8 cellular contexts compared by ENCODE assay signal in genomic region chr6:2877057-2877882, GRCh38. TPM values are rescaled to one million over a fixed set of nuclear protein-coding genes. Genes with fewer than 3 reads are reported as not detected.
DNase-seq lines count a peak whose midpoint lies in the region; ATAC-seq and TF ChIP-seq lines count a peak whose summit lies in the region.

No MANE protein-coding gene starts in this region.

- no peak for ATAC-seq in activated naive CD8-positive, alpha-beta T cell treated with anti-CD3 and anti-CD28 coated beads, Interleukin-2, amount 50 U/mL, for 24 hours
- ATAC-seq in stimulated activated memory B cell treated with anti-CD40 and anti-IgM and Interleukin-4, amounts not matched to agents 10 μg/mL and 1 μg/mL and 100 μg/mL, for 72 hours = no peak
- ATAC-seq in aorta (ENCODE audit: low FRiP score) = no peak

- H3K27ac ChIP-seq in HUES64 (ENCODE audit: low read depth, low read length) (peak overlapping the region; percentile 64), aorta (ENCODE audit: low read depth in 1 of 2, low read length in 2 of 2) (no peak overlapping the region), SK-N-SH (ENCODE audit: low read depth in 2 of 2, low read length in 1 of 2) (no peak overlapping the region)

- 0 out of 2 replicates have a peak, but pooled peaks cover 5% of the 10 kb centered on the region for H3K27me3 ChIP-seq in HUES64 (ENCODE audit: insufficient read depth, low read length)
- H3K27me3 ChIP-seq in aorta (ENCODE audit: control insufficient read depth in 1 of 2, insufficient read depth in 2 of 2, low read length in 1 of 2) = no peaks in the 10 kb centered on the region
- no peaks in the 10 kb centered on the region; the same call in 1 of the 2 replicates for H3K27me3 ChIP-seq in SK-N-SH (ENCODE audit: insufficient read depth)

- H3K4me1 Mint-ChIP-seq in activated naive CD8-positive, alpha-beta T cell treated with anti-CD3 and anti-CD28 coated beads, Interleukin-2, amount 50 U/mL, for 24 hours = peaks cover 90% of the 10 kb centered on the region
- peaks cover 97% of the 10 kb centered on the region for H3K4me1 Mint-ChIP-seq in stimulated activated memory B cell treated with anti-CD40 and anti-IgM and Interleukin-4, amounts not matched to agents 10 μg/mL and 1 μg/mL and 100 μg/mL, for 72 hours

- H4K20me1 ChIP-seq in SK-N-SH (ENCODE audit: insufficient read depth) = no peaks in the 10 kb centered on the region

- 34% methylated on average over 13 of the region's 13 CpGs for WGBS in HUES64
- 86 to 89% methylated on average over 13 of the region's 13 CpGs for WGBS in aorta, 2 donors
- WGBS in SK-N-SH (ENCODE audit: low lambda C conversion rate) = 81% methylated on average over 13 of the region's 13 CpGs

- no peaks in the 10 kb centered on the region for H3F3A ChIP-seq in SK-N-SH (replicated peaks; ENCODE audit: insufficient read depth)

- no peak overlapping the region for H3K4me2 ChIP-seq in SK-N-SH

- POLR2A ChIA-PET in SK-N-SH (lab: Yijun Ruan, JAX) = interaction anchor here (0.6 kb wide), 1 partner anchor 37 kb away, joined by 3 read pairs; no protein-coding TSS in a partner anchor

- no peak overlapping the region for H2AFZ ChIP-seq in SK-N-SH (ENCODE audit: low read depth)

- H3K4me3 Mint-ChIP-seq in activated naive CD8-positive, alpha-beta T cell treated with anti-CD3 and anti-CD28 coated beads, Interleukin-2, amount 50 U/mL, for 24 hours = no peak overlapping the region
- peak overlapping the region; percentile 94 for H3K4me3 Mint-ChIP-seq in stimulated activated memory B cell treated with anti-CD40 and anti-IgM and Interleukin-4, amounts not matched to agents 10 μg/mL and 1 μg/mL and 100 μg/mL, for 72 hours

- H3K27me3 Mint-ChIP-seq in activated naive CD8-positive, alpha-beta T cell treated with anti-CD3 and anti-CD28 coated beads, Interleukin-2, amount 50 U/mL, for 24 hours = no peaks in the 10 kb centered on the region
- H3K27me3 Mint-ChIP-seq in stimulated activated memory B cell treated with anti-CD40 and anti-IgM and Interleukin-4, amounts not matched to agents 10 μg/mL and 1 μg/mL and 100 μg/mL, for 72 hours = no peaks in the 10 kb centered on the region

- peaks cover 3% of the 10 kb centered on the region for H3K9me3 Mint-ChIP-seq in activated naive CD8-positive, alpha-beta T cell treated with anti-CD3 and anti-CD28 coated beads, Interleukin-2, amount 50 U/mL, for 24 hours
- peaks cover 5% of the 10 kb centered on the region for H3K9me3 Mint-ChIP-seq in stimulated activated memory B cell treated with anti-CD40 and anti-IgM and Interleukin-4, amounts not matched to agents 10 μg/mL and 1 μg/mL and 100 μg/mL, for 72 hours

- H3K79me2 ChIP-seq in SK-N-SH (ENCODE audit: insufficient read depth) = no peaks in the 10 kb centered on the region

- no peaks in the 10 kb centered on the region for H3K9me2 ChIP-seq in SK-N-SH

- intact Hi-C loops in aorta (cut with DNase I) = no loop called here

- H3K9ac ChIP-seq in HUES64 (ENCODE audit: low read depth, low read length) (peak overlapping the region; percentile 8; the same call in 1 of the 2 replicates), SK-N-SH (no peak overlapping the region)

- TF ChIP-seq CTCF in SK-N-SH (IDR thresholded peaks at IDR 0.05) = no peak

- H3K4me3 ChIP-seq in HUES64 (ENCODE audit: low read length) (peak overlapping the region; percentile 79; the same call in 1 of the 2 replicates), aorta (ENCODE audit: low read length in 2 of 2) (no peak overlapping the region), SK-N-SH (ENCODE audit: low read depth in 2 of 2, low read length in 1 of 2) (no peak overlapping the region)

- CTCF ChIA-PET in SK-N-SH (lab: Yijun Ruan, JAX) = interaction anchor here (0.9 to 3.9 kb wide), 12 partner anchors 9 to 86 kb away, joined by 3 to 14 read pairs (median 5); no protein-coding TSS in a partner anchor

- no peak for DNase-seq in activated naive CD8-positive, alpha-beta T cell treated with anti-CD3 and anti-CD28 coated beads, Interleukin-2, amount 50 U/mL, for 24 hours
- DNase-seq in iris pigment epithelial cell (ENCODE audit: low read depth) (peak; percentile 59), aorta (no peak), Kasumi-1 (lab: John Stamatoyannopoulos, UW) (no peak), SK-N-SH (no peak), GF-D8 (lab: John Stamatoyannopoulos, UW) (no peak)

- no peak for TF ChIP-seq EP300 in SK-N-SH (IDR thresholded peaks at IDR 0.05; ENCODE audit: borderline replicate concordance in 1 of 2, low read depth in 1 of 2, low read length in 1 of 2)

- peak overlapping the region; percentile 93 for H3K27ac Mint-ChIP-seq in activated naive CD8-positive, alpha-beta T cell treated with anti-CD3 and anti-CD28 coated beads, Interleukin-2, amount 50 U/mL, for 24 hours
- H3K27ac Mint-ChIP-seq in stimulated activated memory B cell treated with anti-CD40 and anti-IgM and Interleukin-4, amounts not matched to agents 10 μg/mL and 1 μg/mL and 100 μg/mL, for 72 hours = peak overlapping the region; percentile 98

- peaks cover 28% of the 10 kb centered on the region for H3K4me1 ChIP-seq in HUES64 (ENCODE audit: insufficient read depth, low read length)
- H3K4me1 ChIP-seq in aorta (ENCODE audit: control insufficient read depth in 1 of 2, insufficient read depth in 2 of 2, low read length in 2 of 2) = no peaks in the 10 kb centered on the region
- peaks cover 0 to 7% of the 10 kb centered on the region in 2 experiments; a peak in 2 of 4 replicates for H3K4me1 ChIP-seq in SK-N-SH (ENCODE audit: control insufficient read depth in 1 of 2, insufficient read depth in 2 of 2, low read depth in 1 of 2, low read length in 1 of 2)

- H3K36me3 ChIP-seq in HUES64 (ENCODE audit: insufficient read depth, low read length) = no peaks in the 10 kb centered on the region
- H3K36me3 ChIP-seq in aorta (ENCODE audit: control insufficient read depth in 1 of 2, insufficient read depth in 2 of 2, low read length in 1 of 2) = no peaks in the 10 kb centered on the region
- no peaks in the 10 kb centered on the region for H3K36me3 ChIP-seq in SK-N-SH (replicated peaks in 1 of 2; ENCODE audit: control insufficient read depth in 1 of 2, insufficient read depth in 2 of 2, low read length in 1 of 2)

- TF ChIP-seq RAD21 in SK-N-SH (IDR thresholded peaks at IDR 0.05; ENCODE audit: low read length) = no peak

- H3K36me3 Mint-ChIP-seq in activated naive CD8-positive, alpha-beta T cell treated with anti-CD3 and anti-CD28 coated beads, Interleukin-2, amount 50 U/mL, for 24 hours (ENCODE audit: low read depth) = peaks cover 9% of the 10 kb centered on the region
- H3K36me3 Mint-ChIP-seq in stimulated activated memory B cell treated with anti-CD40 and anti-IgM and Interleukin-4, amounts not matched to agents 10 μg/mL and 1 μg/mL and 100 μg/mL, for 72 hours = peaks cover 24% of the 10 kb centered on the region

- H3K9me3 ChIP-seq in HUES64 (ENCODE audit: insufficient read depth, low read depth, low read length) (no peaks in the 10 kb centered on the region), aorta (ENCODE audit: control insufficient read depth, low read length) (no peaks in the 10 kb centered on the region), SK-N-SH (no peaks in the 10 kb centered on the region)

TF ChIP-seq in SK-N-SH, 30 proteins besides CTCF, POLR2A, EP300 and RAD21:
- TF ChIP-seq TEAD4 (IDR thresholded peaks at IDR 0.05; ENCODE audit: borderline replicate concordance, insufficient read depth) (no peak), MAX (IDR thresholded peaks at IDR 0.05; ENCODE audit: low read depth) (no peak), MXI1 (IDR thresholded peaks at IDR 0.05; ENCODE audit: low read depth, low read length) (no peak), TAF1 (IDR thresholded peaks at IDR 0.05; ENCODE audit: borderline replicate concordance, low read depth, low read length) (no peak), FOSL2 (IDR thresholded peaks at IDR 0.05; ENCODE audit: borderline replicate concordance, low read depth) (no peak)

RNA-seq across cellular contexts. Expression of gene SERPINB9, which starts 25.8 kb away (rescaled TPM):
- 39.0 TPM for polyA plus RNA-seq in HUES64 (2013, experiment 1 of 2)
- 34.7 TPM for polyA plus RNA-seq in HUES64 (2013, experiment 2 of 2)
- total RNA-seq in aorta = 10 to 100 TPM; 11.5 to 14.5 TPM
- polyA plus RNA-seq in aorta = 1 to 10 TPM; 4.9 to 5.4 TPM
- polyA plus RNA-seq in SK-N-SH (2012; rRNA removed) = 0.19 and 0.28 TPM in 2 replicates
- polyA plus RNA-seq in SK-N-SH (2012; cell fraction: cytosol; rRNA removed) = 0.19 and 0.24 TPM in 2 replicates
- 0.19 and 0.23 TPM in 2 replicates for polyA plus RNA-seq in SK-N-SH (2012; cell fraction: nucleus; rRNA removed)

RNA-seq across cellular contexts. Expression of gene SERPINB1, which starts 35.6 kb away (rescaled TPM):
- polyA plus RNA-seq in HUES64 (2013, experiment 1 of 2) = 11.4 TPM
- polyA plus RNA-seq in HUES64 (2013, experiment 2 of 2) = 13.8 TPM
- 10 to 100 TPM; 42.8 to 46.6 TPM for total RNA-seq in aorta
- 10 to 100 TPM; 30.2 to 59.5 TPM for polyA plus RNA-seq in aorta
- 9.4 and 10.9 TPM in 2 replicates for polyA plus RNA-seq in SK-N-SH (2012; rRNA removed)
- 13.1 and 18.2 TPM in 2 replicates for polyA plus RNA-seq in SK-N-SH (2012; cell fraction: cytosol; rRNA removed)
- 5.6 and 10.4 TPM in 2 replicates for polyA plus RNA-seq in SK-N-SH (2012; cell fraction: nucleus; rRNA removed)
